Comparison of ENCODE assay signal across 19 cellular contexts in the genomic region with DNA sequence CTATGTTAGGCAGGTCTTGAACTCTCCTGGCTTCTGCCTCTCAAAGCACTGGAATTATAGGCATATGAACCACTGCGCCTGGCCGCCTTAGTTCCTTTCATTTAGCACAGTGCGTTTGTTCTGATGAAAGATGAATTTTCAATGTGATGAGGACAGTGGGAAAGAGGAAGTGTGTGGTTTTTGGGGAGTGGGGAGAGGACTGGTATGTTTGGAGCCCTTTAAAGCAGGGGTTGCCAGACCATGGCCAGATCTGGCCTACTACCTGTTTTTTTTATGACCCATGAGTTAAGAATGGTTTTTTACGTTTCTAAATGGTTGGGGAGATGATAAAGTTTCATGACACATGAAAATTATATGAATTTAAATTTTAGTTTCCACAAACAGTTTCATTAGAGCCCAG. TPM values are rescaled to one million over a fixed set of nuclear protein-coding genes. Genes with fewer than 3 reads are reported as not detected.
DNase-seq lines count a peak whose midpoint lies in the region; ATAC-seq and TF ChIP-seq lines count a peak whose summit lies in the region.
"Had no signal": no experiment of that assay in that cellular context is flagged by ENCODE, and none has a peak within 500 bp of the region (broad histone marks: within the 10 kb centered on the region; RNA-seq: fewer than 3 reads in every experiment).

No MANE protein-coding gene starts in this region.

- H3K27ac ChIP-seq in HL-60 (replicated peaks) = 0 out of 2 replicates have a peak overlapping the region, but pooled peaks have one; percentile 12
- no peak overlapping the region for H3K27ac ChIP-seq in OCI-LY7 (ENCODE audit: low read depth, low read length, poor library complexity, severe bottlenecking)
- H3K27ac ChIP-seq in vagina = no peak overlapping the region
- H3K27ac ChIP-seq: esophagus muscularis mucosa had no signal

- H3K9me3 ChIP-seq in OCI-LY7 (ENCODE audit: low read length) (no peaks in the 10 kb centered on the region), vagina (no peaks in the 10 kb centered on the region)
- H3K9me3 ChIP-seq: esophagus muscularis mucosa had no signal

- TF ChIP-seq POLR2A in vagina (IDR thresholded peaks at IDR 0.05) = no peak

- no peak overlapping the region for H2AFZ ChIP-seq in OCI-LY7 (ENCODE audit: low read length)

- H3K36me3 ChIP-seq in OCI-LY7 (ENCODE audit: insufficient read depth, low read length) (peaks cover 12% of the 10 kb centered on the region; the same call in 1 of the 2 replicates), vagina (no peaks in the 10 kb centered on the region)
- H3K36me3 ChIP-seq: esophagus muscularis mucosa had no signal

- POLR2A ChIA-PET in OCI-LY7 (lab: Charles Lee) = interaction anchor here (0.7 to 0.8 kb wide), 2 partner anchors 101 to 140 kb away, joined by 3 read pairs; no protein-coding TSS in a partner anchor

- H3K4me3 ChIP-seq in HL-60 (replicated peaks; ENCODE audit: insufficient read depth, low read length) = no peak overlapping the region
- no peak overlapping the region for H3K4me3 ChIP-seq in OCI-LY7 (ENCODE audit: low read depth, low read length, poor library complexity, severe bottlenecking)
- H3K4me3 ChIP-seq in astrocyte of the spinal cord (ENCODE audit: low read depth, low read length) = no peak overlapping the region
- H3K4me3 ChIP-seq in vagina = no peak overlapping the region
- H3K4me3 ChIP-seq: esophagus muscularis mucosa had no signal

- H4K20me1 ChIP-seq in OCI-LY7 (ENCODE audit: insufficient read depth, low read length) = peaks cover 48% of the 10 kb centered on the region

- CTCF ChIA-PET in OCI-LY7 (lab: Charles Lee; ENCODE audit: unreplicated experiment) = no interaction called here

- intact Hi-C loops in OCI-LY7 (cut with micrococcal nuclease; ENCODE audit: unreplicated experiment) = no loop called here
- intact Hi-C loops in vagina (cut with DNase I) = no loop called here
- intact Hi-C loops in Right ventricle myocardium inferior (cut with DNase I) = no loop called here

- no TSS peak for BruUV-seq in OCI-LY7 (replicated peaks; lab: Mats Ljungman, UMichigan)

- peaks cover 92% of the 10 kb centered on the region for H3K79me2 ChIP-seq in OCI-LY7 (ENCODE audit: insufficient read depth, low read depth, low read length)

- ATAC-seq in HG03097 (IDR thresholded peaks at IDR 0.05; ENCODE audit: low FRiP score, unreplicated experiment) (no peak), Right ventricle myocardium inferior (no peak)
- ATAC-seq: activated T-helper 17 cell treated with anti-CD3 and anti-CD28 coated beads, Interleukin-2, amount 50 U/mL, for 72 hours; CD8-positive, alpha-beta T cell; left ventricle myocardium superior; right cardiac atrium had no signal

- peak in 1 of 2 experiments; percentile 84 for DNase-seq in HL-60 (ENCODE audit: low read depth in 1 of 2, low spot score in 1 of 2)
- DNase-seq in OCI-LY7 (ENCODE audit: low spot score) = no peak
- DNase-seq in astrocyte of the spinal cord (ENCODE audit: low read depth, low spot score) = peak; percentile 45
- DNase-seq in stromal cell of bone marrow (ENCODE audit: low read depth) = peak; percentile 24
- DNase-seq in vagina (ENCODE audit: extremely low spot score in 2 of 2) = no peak
- no peak for DNase-seq in Right ventricle myocardium inferior (ENCODE audit: missing footprints)
- DNase-seq: activated CD4-positive, alpha-beta T cell treated with anti-CD3 and anti-CD28 coated beads, Interleukin-2, amount 50 U/mL, for 48 hours; aorta; CD8-positive, alpha-beta T cell; H7; left ventricle myocardium superior; NCI-H1092 treated with DMSO at 0.1 percent for 48 hours; NCI-H446; right cardiac atrium; stimulated activated naive CD4-positive, alpha-beta T cell; T1000 had no signal

- in situ Hi-C loops in astrocyte of the spinal cord (cut with HindIII; ENCODE audit: low sequenced_read_pairs) = no loop called here

- peaks cover 41% of the 10 kb centered on the region for H3K4me1 ChIP-seq in OCI-LY7 (ENCODE audit: insufficient read depth, low read length, poor library complexity, severe bottlenecking)
- H3K4me1 ChIP-seq in vagina = peaks cover 69% of the 10 kb centered on the region

- H3K27me3 ChIP-seq in HL-60 (ENCODE audit: insufficient read depth, poor library complexity, severe bottlenecking) (no peaks in the 10 kb centered on the region), vagina (no peaks in the 10 kb centered on the region)
- H3K27me3 ChIP-seq: esophagus muscularis mucosa had no signal

- TF ChIP-seq CTCF in HL-60 (IDR thresholded peaks at IDR 0.05; ENCODE audit: insufficient read depth, low read length) (no peak), OCI-LY7 (conservative IDR thresholded peaks at IDR 0.05; ENCODE audit: low read length) (no peak), astrocyte of the spinal cord (IDR thresholded peaks at IDR 0.05; ENCODE audit: low read depth, low read length) (no peak), vagina (IDR thresholded peaks at IDR 0.05) (no peak)

- H3K9me2 ChIP-seq in OCI-LY7 (ENCODE audit: insufficient read depth, low read length) = no peaks in the 10 kb centered on the region

- H3K4me2 ChIP-seq in OCI-LY7 (ENCODE audit: low read length) = peak overlapping the region; percentile 37

RNA-seq across cellular contexts. Expression of a gene that starts 12.5 kb away (rescaled TPM):
- 54.0 and 66.1 TPM in 2 replicates for total RNA-seq in OCI-LY7 (2014; rRNA removed; shearing (Covaris generic))
- total RNA-seq in OCI-LY7 (2022) (190 and 197 TPM in 2 replicates), vagina (116 TPM), Right ventricle myocardium inferior (138 TPM)

Comparison
In these comparisons a context has a peak if more than half of its experiments do, and no peak if none do; other contexts are left out.
1. DNase-seq: peak in astrocyte of the spinal cord (single experiment) and stromal cell of bone marrow (single experiment); none in OCI-LY7 (single experiment), vagina (0 of 2) and Right ventricle myocardium inferior (single experiment).